ENCODE assay signal across 18 cellular contexts in the genomic region with DNA sequence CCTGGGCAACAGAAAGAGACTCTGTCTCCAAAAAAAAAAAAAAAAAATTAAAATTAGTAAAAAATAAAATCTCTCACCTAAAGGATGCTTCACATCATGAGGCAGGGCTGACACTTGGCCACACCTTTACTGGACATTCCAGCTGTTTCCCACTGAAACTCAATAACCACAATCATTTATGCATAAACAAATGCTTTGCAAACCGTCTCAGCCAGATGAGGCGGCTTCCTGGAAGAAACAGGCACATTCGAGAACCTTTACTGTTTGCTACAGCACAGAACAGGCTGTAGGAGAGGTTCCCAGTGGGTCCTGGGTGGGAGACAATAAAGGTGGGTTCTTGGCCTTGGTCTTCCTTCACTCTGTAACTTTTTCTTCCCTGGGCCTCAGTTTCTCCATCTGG. TPM values are rescaled to one million over a fixed set of nuclear protein-coding genes. Genes with fewer than 3 reads are reported as not detected.
DNase-seq lines count a peak whose midpoint lies in the region; ATAC-seq, FAIRE-seq and TF ChIP-seq lines count a peak whose summit lies in the region.
"Had no signal": no experiment of that assay in that cellular context is flagged by ENCODE, and none has a peak within 500 bp of the region (broad histone marks: within the 10 kb centered on the region; RNA-seq: fewer than 3 reads in every experiment).

No MANE protein-coding gene starts in this region.

- no peak for DNase-seq in HepG2 (ENCODE audit: low spot score)
- DNase-seq in right lobe of liver: no peak
- DNase-seq in central memory CD8-positive, alpha-beta T cell (ENCODE audit: low spot score in 2 of 2): no peak
- no peak for DNase-seq in psoas muscle
- no peak for DNase-seq in Ammon's horn (ENCODE audit: low spot score)
- no peak for DNase-seq in HuH-7.5 (ENCODE audit: low spot score)
- DNase-seq: activated B cell treated with CpG ODN at 0.5 μM for 24 hours, H7, KBM-7, NCI-H1092, NCI-H69, right cardiac atrium, SHP77 treated with DMSO at 0.1 percent for 48 hours, substantia nigra had no signal

- no peaks in the 10 kb centered on the region for H3K27me3 ChIP-seq in HepG2 (ENCODE audit: control insufficient read depth in 1 of 2, insufficient read depth in 2 of 2, low read length in 2 of 2)
- no peaks in the 10 kb centered on the region for H3K27me3 ChIP-seq in right lobe of liver
- H3K27me3 ChIP-seq in psoas muscle (ENCODE audit: insufficient read depth in 3 of 3, low read length in 2 of 3): no peaks in the 10 kb centered on the region
- H3K27me3 ChIP-seq: neutrophil had no signal

- H3K4me1 ChIP-seq in HepG2 (ENCODE audit: insufficient read depth, low read length) (peaks cover 89% of the 10 kb centered on the region), right lobe of liver (peaks cover 0 to 15% (median 4%) of the 10 kb centered on the region in 4 donors), psoas muscle (peaks cover 3% of the 10 kb centered on the region)

- no peaks in the 10 kb centered on the region for H3K27me3 Mint-ChIP-seq in T-helper 1 cell treated with Interleukin-12 subunit alpha and Interleukin-12 subunit beta and Interleukin-4 antibody, amounts not matched to agents 30 μg/mL and 1 μg/mL, for 36 hours (ENCODE audit: low read depth)
- H3K27me3 Mint-ChIP-seq in central memory CD8-positive, alpha-beta T cell: no peaks in the 10 kb centered on the region
- H3K27me3 Mint-ChIP-seq: activated B cell treated with CpG ODN at 0.5 μM for 24 hours had no signal

- 94% methylated on average over 3 of the region's 3 CpGs for WGBS in HepG2 (ENCODE audit: low lambda C conversion rate)
- WGBS in right lobe of liver (ENCODE audit: insufficient coverage, low coverage, low lambda C conversion rate, missing lambda C conversion rate): 62% methylated on average over 3 of the region's 3 CpGs
- WGBS in psoas muscle, 3 donors: 77 to 84% (median 80%) methylated on average over 3 of the region's 3 CpGs

- no peaks in the 10 kb centered on the region for H4K20me1 ChIP-seq in HepG2 (ENCODE audit: insufficient read depth, low read length)

- CTCF ChIA-PET in HepG2 (lab: Yijun Ruan, JAX; ENCODE audit: low intra/inter-chr PET ratio, low total read pairs): no interaction called here

- peaks cover 11% of the 10 kb centered on the region for H3K36me3 Mint-ChIP-seq in T-helper 1 cell treated with Interleukin-12 subunit alpha and Interleukin-12 subunit beta and Interleukin-4 antibody, amounts not matched to agents 30 μg/mL and 1 μg/mL, for 36 hours (ENCODE audit: low read depth)
- H3K36me3 Mint-ChIP-seq in central memory CD8-positive, alpha-beta T cell (ENCODE audit: insufficient read depth): peaks cover 2% of the 10 kb centered on the region

- TF ChIP-seq POLR2A in HepG2 (IDR thresholded peaks at IDR 0.05; ENCODE audit: insufficient read depth in 1 of 2, low read depth in 2 of 2, low read length in 2 of 2) (no peak), right lobe of liver (IDR thresholded peaks at IDR 0.05) (no peak)

- no peak for TF ChIP-seq RAD21 in HepG2 (CRISPR knock-in tag; IDR thresholded peaks at IDR 0.05)

- H3K9me3 ChIP-seq in HepG2 (ENCODE audit: low read length): no peaks in the 10 kb centered on the region
- no peaks in the 10 kb centered on the region for H3K9me3 ChIP-seq in right lobe of liver
- H3K9me3 ChIP-seq in psoas muscle: no peaks in the 10 kb centered on the region
- H3K9me3 ChIP-seq: neutrophil had no signal

- H3K4me2 ChIP-seq in HepG2 (ENCODE audit: low read depth, low read length): 0 out of 2 replicates have a peak overlapping the region, but pooled peaks have one; percentile 20

- TF ChIP-seq CTCF in HepG2 (CRISPR knock-in tag; IDR thresholded peaks at IDR 0.05): no peak
- TF ChIP-seq CTCF in right lobe of liver (IDR thresholded peaks at IDR 0.05): no peak
- TF ChIP-seq CTCF in psoas muscle (IDR thresholded peaks at IDR 0.05): no peak

- POLR2A ChIA-PET in HepG2 (lab: Yijun Ruan, JAX): interaction anchor here (0.7 to 3.0 kb wide), 7 partner anchors 10 to 266 kb away, joined by 3 to 21 read pairs (median 4); partner anchors contain the start of gene TBC1D14

- no peak overlapping the region for H2AFZ ChIP-seq in HepG2 (ENCODE audit: low read length)

- H3K9ac ChIP-seq in HepG2 (ENCODE audit: insufficient read depth, low read depth, low read length): peak overlapping the region; percentile 39; the same call in 1 of the 2 replicates

- H3K4me1 Mint-ChIP-seq in T-helper 1 cell treated with Interleukin-12 subunit alpha and Interleukin-12 subunit beta and Interleukin-4 antibody, amounts not matched to agents 30 μg/mL and 1 μg/mL, for 36 hours (ENCODE audit: low read depth): peaks cover 44% of the 10 kb centered on the region
- H3K4me1 Mint-ChIP-seq in central memory CD8-positive, alpha-beta T cell: peaks cover 23% of the 10 kb centered on the region

- intact Hi-C loops in HepG2 (cut with micrococcal nuclease; ENCODE audit: unreplicated experiment): no loop called here
- intact Hi-C loops in right lobe of liver (cut with DNase I): no loop called here
- intact Hi-C loops in psoas muscle (cut with DNase I): no loop called here

- peak overlapping the region; percentile 59 for H3K4me3 Mint-ChIP-seq in T-helper 1 cell treated with Interleukin-12 subunit alpha and Interleukin-12 subunit beta and Interleukin-4 antibody, amounts not matched to agents 30 μg/mL and 1 μg/mL, for 36 hours
- peak overlapping the region; percentile 69 for H3K4me3 Mint-ChIP-seq in central memory CD8-positive, alpha-beta T cell
- H3K4me3 Mint-ChIP-seq: activated B cell treated with CpG ODN at 0.5 μM for 24 hours had no signal

- H3K9me3 Mint-ChIP-seq in T-helper 1 cell treated with Interleukin-12 subunit alpha and Interleukin-12 subunit beta and Interleukin-4 antibody, amounts not matched to agents 30 μg/mL and 1 μg/mL, for 36 hours: peaks cover 15% of the 10 kb centered on the region
- no peaks in the 10 kb centered on the region for H3K9me3 Mint-ChIP-seq in central memory CD8-positive, alpha-beta T cell
- H3K9me3 Mint-ChIP-seq: activated B cell treated with CpG ODN at 0.5 μM for 24 hours had no signal

- no peaks in the 10 kb centered on the region for H3K79me2 ChIP-seq in HepG2 (ENCODE audit: insufficient read depth, low read length)

- TF ChIP-seq EP300 in HepG2 (IDR thresholded peaks at IDR 0.05; ENCODE audit: low read depth in 2 of 2, low read length in 2 of 2): no peak
- no peak for TF ChIP-seq EP300 in HepG2 (CRISPR knock-in tag; IDR thresholded peaks at IDR 0.05; ENCODE audit: borderline replicate concordance)

- H3K36me3 ChIP-seq in HepG2 (replicated peaks in 1 of 2; ENCODE audit: control insufficient read depth in 1 of 2, insufficient read depth in 2 of 2, low read length in 2 of 2) (no peaks in the 10 kb centered on the region), right lobe of liver (no peaks in the 10 kb centered on the region), psoas muscle (ENCODE audit: insufficient read depth in 1 of 2, low read depth in 1 of 2) (no peaks in the 10 kb centered on the region)
- H3K36me3 ChIP-seq: neutrophil had no signal

- FAIRE-seq in HepG2 (lab: Jason Lieb, UNC): no peak

- peak overlapping the region; percentile 98 for H3K27ac Mint-ChIP-seq in T-helper 1 cell treated with Interleukin-12 subunit alpha and Interleukin-12 subunit beta and Interleukin-4 antibody, amounts not matched to agents 30 μg/mL and 1 μg/mL, for 36 hours
- peak overlapping the region; percentile 88 for H3K27ac Mint-ChIP-seq in central memory CD8-positive, alpha-beta T cell (ENCODE audit: low read depth)
- H3K27ac Mint-ChIP-seq: activated B cell treated with CpG ODN at 0.5 μM for 24 hours had no signal

- H3K27ac ChIP-seq in HepG2 (ENCODE audit: extremely low read length, insufficient read depth, low read length): peak overlapping the region; percentile 67
- H3K27ac ChIP-seq in right lobe of liver: peak overlapping the region in 1 of 3 donors; percentile 1
- H3K27ac ChIP-seq in psoas muscle: no peak overlapping the region
- H3K27ac ChIP-seq: HL-60 had no signal

- ATAC-seq in HepG2: no peak
- no peak for ATAC-seq in right lobe of liver
- peak; percentile 23 for ATAC-seq in central memory CD8-positive, alpha-beta T cell (replicated peaks; ENCODE audit: extremely low read depth, poor library complexity, severe bottlenecking)
- ATAC-seq in psoas muscle: no peak
- ATAC-seq in GM19397 (IDR thresholded peaks at IDR 0.05; ENCODE audit: unreplicated experiment): no peak
- ATAC-seq: right cardiac atrium had no signal

- H3K4me3 ChIP-seq in HepG2 (replicated peaks in 1 of 3; ENCODE audit: insufficient read depth in 1 of 3, low read depth in 2 of 3, low read length in 3 of 3): no peak overlapping the region
- no peak overlapping the region for H3K4me3 ChIP-seq in right lobe of liver
- H3K4me3 ChIP-seq in psoas muscle: no peak overlapping the region

- in situ Hi-C loops in HepG2 (cut with HindIII; ENCODE audit: extremely low pct_ligation_motif_present, low pct_unique_long_range_greater_than_20kb): no loop called here

- BruUV-seq in HepG2 (replicated peaks; lab: Mats Ljungman, UMichigan): no TSS peak

TF ChIP-seq in HepG2, 621 proteins besides CTCF, POLR2A, EP300 and RAD21 (continues in another document):
- no peak for TF ChIP-seq NR1H2 (CRISPR knock-in tag; IDR thresholded peaks at IDR 0.05; ENCODE audit: borderline replicate concordance, low read depth)

RNA-seq across cellular contexts. Expression of gene TBC1D14, which starts 10.9 kb away (rescaled TPM):
- 46.5 and 53.3 TPM in 2 replicates for total RNA-seq in HepG2 (2016; rRNA removed; fragmentation: Illumina TruSeq; extraction: Trizol)
- total RNA-seq in HepG2 (2016; cell fraction: cytosol; rRNA removed; fragmentation: Illumina TruSeq; extraction: Trizol; ENCODE audit: low read depth): 65.4 and 73.2 TPM in 2 replicates
- 45.9 and 47.6 TPM in 2 replicates for total RNA-seq in HepG2 (2016; cell fraction: insoluble cytoplasmic fraction; rRNA removed; fragmentation: Illumina TruSeq; extraction: Trizol)
- total RNA-seq in HepG2 (2016; cell fraction: membrane; rRNA removed; fragmentation: Illumina TruSeq; extraction: Trizol): 39.0 and 41.3 TPM in 2 replicates
- total RNA-seq in HepG2 (2016; cell fraction: nucleus; rRNA removed; fragmentation: Illumina TruSeq; extraction: Trizol): 38.2 and 42.5 TPM in 2 replicates
- 29.5 and 31.8 TPM in 2 replicates for polyA plus RNA-seq in HepG2 (2011; rRNA removed)
- 29.0 and 31.7 TPM in 2 replicates for polyA plus RNA-seq in HepG2 (2011; cell fraction: cytosol; rRNA removed)
- polyA plus RNA-seq in HepG2 (2011; cell fraction: nucleus; rRNA removed): 29.6 and 30.6 TPM in 2 replicates
- polyA plus RNA-seq in HepG2 (2012): 31.1 and 34.7 TPM in 2 replicates
- 5.0 TPM in 2 replicates for polyA plus RNA-seq in HepG2 (2016; cell fraction: cytosol; fragmentation: Illumina TruSeq; extraction: Trizol; ENCODE audit: low read depth)
- polyA plus RNA-seq in HepG2 (2016; cell fraction: insoluble cytoplasmic fraction; fragmentation: Illumina TruSeq; extraction: Trizol; ENCODE audit: low read depth): 34.0 and 38.1 TPM in 2 replicates
- polyA plus RNA-seq in HepG2 (2016; cell fraction: membrane; fragmentation: Illumina TruSeq; extraction: Trizol; ENCODE audit: low read depth): 15.8 and 17.3 TPM in 2 replicates
- 42.2 and 45.1 TPM in 2 replicates for polyA plus RNA-seq in HepG2 (2016; cell fraction: nucleus; fragmentation: Illumina TruSeq; extraction: Trizol; ENCODE audit: insufficient read depth, low read depth)
- 34.1 and 63.3 TPM in 2 replicates for polyA minus RNA-seq in HepG2 (2011; rRNA and poly(A)+ RNA removed; ENCODE audit: low replicate concordance)
- polyA minus RNA-seq in HepG2 (2011; cell fraction: cytosol; rRNA and poly(A)+ RNA removed): 21.7 and 28.5 TPM in 2 replicates
- 25.8 and 31.3 TPM in 2 replicates for polyA minus RNA-seq in HepG2 (2011; cell fraction: nucleus; rRNA and poly(A)+ RNA removed)
- total RNA-seq in right lobe of liver: 10 to 100 TPM; 14.1 to 34.8 (median 30.6) TPM
- 10 to 100 TPM; 32.7 to 45.5 (median 35.6) TPM for total RNA-seq in psoas muscle
- 10 to 100 TPM; 14.7 to 44.3 (median 17.7) TPM for polyA plus RNA-seq in psoas muscle
